8 cellular contexts compared by ENCODE assay signal in the genomic region with DNA sequence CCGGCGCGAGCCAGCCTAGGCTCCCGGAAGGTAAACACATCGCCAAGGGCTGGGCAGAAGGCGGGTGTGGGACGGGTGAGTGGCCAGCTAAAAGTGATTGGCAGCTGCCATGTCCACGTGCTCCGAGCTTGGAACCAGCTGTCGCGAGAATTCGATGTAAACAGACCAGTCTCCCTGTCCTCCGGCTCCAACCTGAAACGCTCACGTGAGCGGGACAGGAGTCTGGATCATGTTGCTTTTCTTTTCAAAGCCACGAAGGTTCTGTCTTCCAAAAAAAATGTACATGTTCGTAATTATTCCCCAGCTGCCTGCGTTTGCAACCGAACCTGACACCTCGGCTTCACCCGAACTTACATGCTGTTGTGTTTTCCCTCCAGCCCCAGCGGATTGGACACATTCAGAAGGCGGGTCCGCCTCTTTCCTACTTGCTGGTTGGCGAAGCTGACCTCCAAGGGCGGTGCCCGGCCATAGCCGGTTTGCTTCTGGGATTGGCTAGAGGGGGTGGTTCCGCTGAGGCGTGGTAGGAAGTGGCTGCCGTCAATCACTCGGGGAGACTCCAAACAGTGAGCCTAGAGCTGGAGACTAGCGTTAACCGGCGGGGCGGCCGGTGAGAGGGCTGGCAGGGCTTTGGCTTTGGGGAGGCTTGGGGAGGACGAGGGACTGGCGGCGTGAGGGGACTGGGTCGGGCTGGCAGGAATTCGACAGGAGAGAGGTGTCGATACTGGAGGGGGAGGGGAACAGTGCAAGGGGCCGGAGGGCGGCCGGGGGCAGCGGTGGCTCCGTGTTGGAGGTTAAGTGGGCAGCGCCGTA. TPM values are rescaled to one million over a fixed set of nuclear protein-coding genes. Genes with fewer than 3 reads are reported as not detected.
A peak's percentile ranks its signal among the peaks of the same experiment; 100 is the strongest.
DNase-seq lines count a peak whose midpoint lies in the region; ATAC-seq and TF ChIP-seq lines count a peak whose summit lies in the region.

A gene (plus strand): TSS at position 544 of the 810 bp plus-strand sequence.

- no peaks in the 10 kb centered on the region for H4K20me1 ChIP-seq in OCI-LY1 (ENCODE audit: insufficient read depth, low read length)

- no peaks in the 10 kb centered on the region for H3K9me2 ChIP-seq in OCI-LY1 (ENCODE audit: low read depth, low read length)

- H3K27me3 Mint-ChIP-seq in Calu3 (ENCODE audit: unreplicated experiment) = no peaks in the 10 kb centered on the region

- H3K36me3 ChIP-seq in HUES64 (ENCODE audit: insufficient read depth, low read length) = no peaks in the 10 kb centered on the region
- H3K36me3 ChIP-seq in OCI-LY1 (ENCODE audit: insufficient read depth, low read length) = no peaks in the 10 kb centered on the region; the same call in 1 of the 2 replicates

- H3K79me2 ChIP-seq in OCI-LY1 (ENCODE audit: insufficient read depth, low read length) = no peaks in the 10 kb centered on the region

- H3K4me1 Mint-ChIP-seq in Calu3 (ENCODE audit: low read depth, unreplicated experiment) = no peaks in the 10 kb centered on the region

- intact Hi-C loops in Calu3 (cut with micrococcal nuclease; ENCODE audit: unreplicated experiment) = no loop called here

- no peaks in the 10 kb centered on the region for H3K9me3 Mint-ChIP-seq in Calu3 (ENCODE audit: low read depth, unreplicated experiment)

- peaks cover 12% of the 10 kb centered on the region for H3K36me3 Mint-ChIP-seq in Calu3 (ENCODE audit: insufficient read depth, unreplicated experiment)

- H3K27ac ChIP-seq in HUES64 (ENCODE audit: low read depth, low read length) (peak within 1 kb of the TSS; percentile 17; the same call in 1 of the 2 replicates), OCI-LY1 (ENCODE audit: low read depth, low read length, poor library complexity, severe bottlenecking) (peak within 1 kb of the TSS; percentile 13)

- DNase-seq in Calu3 = peak; percentile 93
- peak; percentile 94 for DNase-seq in activated CD8-positive, alpha-beta memory T cell treated with anti-CD3 and anti-CD28 coated beads, Interleukin-2, amount 50 U/mL, for 48 hours
- peak; percentile 98 for DNase-seq in epidermal melanocyte (ENCODE audit: insufficient read length, low spot score)
- DNase-seq in middle frontal gyrus (ENCODE audit: extremely low spot score, low spot score) = peak; percentile 99
- DNase-seq in stimulated activated CD8-positive, alpha-beta memory T cell treated with anti-CD3 and anti-CD28 coated beads, Interleukin-2, amount 100 ng/mL, for 48 hours (ENCODE audit: low read depth in 2 of 2) = peak; percentile 91

- no peaks in the 10 kb centered on the region for H3K27me3 ChIP-seq in HUES64 (ENCODE audit: insufficient read depth, low read length)
- no peaks in the 10 kb centered on the region for H3K27me3 ChIP-seq in OCI-LY1 (ENCODE audit: insufficient read depth, low read length)

- ATAC-seq in GM21447 (IDR thresholded peaks at IDR 0.05; ENCODE audit: unreplicated experiment) = peak; percentile 98

- H3K27ac Mint-ChIP-seq in Calu3 (ENCODE audit: unreplicated experiment) = peak within 1 kb of the TSS; percentile 72

- no peaks in the 10 kb centered on the region for H3F3A ChIP-seq in OCI-LY1 (ENCODE audit: insufficient read depth, low read length)

- CTCF ChIA-PET in Calu3 (lab: Charles Lee) = interaction anchor here (0.6 to 1.1 kb wide), 3 partner anchors 11 to 78 kb away, joined by 3 read pairs; a partner anchor contains a TSS

- peak within 1 kb of the TSS; percentile 99 for H3K4me3 Mint-ChIP-seq in Calu3 (ENCODE audit: low read depth, unreplicated experiment)

- WGBS in HUES64 = under 1% methylated on average over 51 of the region's 51 CpGs

- H3K9ac ChIP-seq in HUES64 (ENCODE audit: low read depth, low read length) (peak within 1 kb of the TSS; percentile 72), OCI-LY1 (ENCODE audit: low read length) (peak within 1 kb of the TSS; percentile 75)

- peak within 1 kb of the TSS; percentile 66 for H2AFZ ChIP-seq in OCI-LY1 (ENCODE audit: low read length)

- no peak for TF ChIP-seq CTCF in Calu3 (IDR thresholded peaks at IDR 0.05; ENCODE audit: unreplicated experiment)
- TF ChIP-seq CTCF in OCI-LY1 (IDR thresholded peaks at IDR 0.05; ENCODE audit: low read length) = no peak

- H3K4me1 ChIP-seq in HUES64 (ENCODE audit: insufficient read depth, low read length) (no peaks in the 10 kb centered on the region), OCI-LY1 (ENCODE audit: insufficient read depth, low read length, severe bottlenecking) (peaks cover 16% of the 10 kb centered on the region)

- H3K9me3 ChIP-seq in HUES64 (ENCODE audit: insufficient read depth, low read depth, low read length) (no peaks in the 10 kb centered on the region), OCI-LY1 (ENCODE audit: low read length) (no peaks in the 10 kb centered on the region)

- peak within 1 kb of the TSS; percentile 74 for H3K4me2 ChIP-seq in OCI-LY1 (ENCODE audit: low read length)

- peak within 1 kb of the TSS; percentile 82 for H3K4me3 ChIP-seq in HUES64 (ENCODE audit: low read length)
- peak within 1 kb of the TSS; percentile 77 for H3K4me3 ChIP-seq in OCI-LY1 (ENCODE audit: low read depth, low read length, poor library complexity, severe bottlenecking)

- no TSS peak for BruUV-seq in Calu3 (replicated peaks; lab: Mats Ljungman, UMichigan)

RNA-seq across cellular contexts. Expression of the gene that starts here (rescaled TPM):
- total RNA-seq in Calu3 (2022) = 10.9 and 14.2 TPM in 2 replicates
- 9.2 TPM for polyA plus RNA-seq in HUES64 (2013, experiment 1 of 2)
- polyA plus RNA-seq in HUES64 (2013, experiment 2 of 2) = 14.1 TPM

Comparison
In these comparisons a context has a peak if more than half of its experiments do, and no peak if none do; other contexts are left out.
1. Peak in every context shown above with its lines: DNase-seq, ATAC-seq, H3K4me3 ChIP-seq and H3K27ac ChIP-seq.